In genomic region chr14:91067186-91067585, GRCh38 we compare ENCODE assay signal across 15 cellular contexts. TPM values are rescaled to one million over a fixed set of nuclear protein-coding genes. Genes with fewer than 3 reads are reported as not detected.
A peak's percentile ranks its signal among the peaks of the same experiment; 100 is the strongest.
DNase-seq lines count a peak whose midpoint lies in the region; ATAC-seq lines count a peak whose summit lies in the region.
"Had no signal": no experiment of that assay in that cellular context is flagged by ENCODE, and none has a peak within 500 bp of the region (broad histone marks: within the 10 kb centered on the region; RNA-seq: fewer than 3 reads in every experiment).

No MANE protein-coding gene starts in this region.

- peaks cover 13 to 14% of the 10 kb centered on the region in 2 donors for H3K36me3 Mint-ChIP-seq in activated naive CD4-positive, alpha-beta T cell treated with anti-CD3 and anti-CD28 coated beads, Interleukin-2, amount 50 U/mL, for 72 hours

- peak; percentile 2 for DNase-seq in NOMO-1 treated with dmso at 0.1 percent for 144 hours (lab: John Stamatoyannopoulos, UW; ENCODE audit: unreplicated experiment)
- DNase-seq in NOMO-1 (lab: John Stamatoyannopoulos, UW; ENCODE audit: unreplicated experiment in 2 of 2), result no peak
- peak; percentile 21 for DNase-seq in T-helper 22 cell (ENCODE audit: low read depth)
- DNase-seq in activated naive CD4-positive, alpha-beta T cell treated with anti-CD3 and anti-CD28 coated beads, Interleukin-2, amount 50 U/mL, for 72 hours (ENCODE audit: low spot score in 2 of 2), result no peak
- DNase-seq in stimulated activated CD4-positive, alpha-beta T cell treated with anti-CD3 and anti-CD28 coated beads, Interleukin-2, amount 100 ng/mL, for 4 hours (ENCODE audit: low read depth), result peak; percentile 41
- DNase-seq in NCI-H1930 (lab: John Stamatoyannopoulos, UW), result no peak
- no peak for DNase-seq in Ammon's horn (ENCODE audit: low spot score)
- DNase-seq in NCI-H2227 (lab: John Stamatoyannopoulos, UW; ENCODE audit: unreplicated experiment), result no peak
- DNase-seq: 8988T, mesenchymal stem cell, NCI-H82, occipital lobe, RPMI8226, testis had no signal

- H3K9me3 Mint-ChIP-seq in activated naive CD4-positive, alpha-beta T cell treated with anti-CD3 and anti-CD28 coated beads, Interleukin-2, amount 50 U/mL, for 72 hours, result peaks cover 19 to 25% of the 10 kb centered on the region in 2 donors
- H3K9me3 Mint-ChIP-seq: GM23338 had no signal

- peak; percentile 24 to 61 for ATAC-seq in activated naive CD4-positive, alpha-beta T cell treated with anti-CD3 and anti-CD28 coated beads, Interleukin-2, amount 50 U/mL, for 72 hours
- ATAC-seq: GM23338 had no signal

- H3K27ac Mint-ChIP-seq in activated naive CD4-positive, alpha-beta T cell treated with anti-CD3 and anti-CD28 coated beads, Interleukin-2, amount 50 U/mL, for 72 hours, result peak overlapping the region; percentile 72 to 86
- H3K27ac Mint-ChIP-seq: GM23338 had no signal

RNA-seq across cellular contexts. Expression of gene RPS6KA5, which starts 6.7 kb away (rescaled TPM):
- 10 to 100 TPM; 15.7 to 17.7 TPM for total RNA-seq in activated naive CD4-positive, alpha-beta T cell treated with anti-CD3 and anti-CD28 coated beads, Interleukin-2, amount 50 U/mL, for 72 hours

RNA-seq across cellular contexts. Expression of gene DGLUCY, which starts 46.7 kb away (rescaled TPM):
- 10 to 100 TPM; 50.1 to 85.6 TPM for total RNA-seq in activated naive CD4-positive, alpha-beta T cell treated with anti-CD3 and anti-CD28 coated beads, Interleukin-2, amount 50 U/mL, for 72 hours

Comparison
In these comparisons a context has a peak if more than half of its experiments do, and no peak if none do; other contexts are left out.
1. DNase-seq: peak in NOMO-1 treated with dmso at 0.1 percent for 144 hours (single experiment), T-helper 22 cell (single experiment) and stimulated activated CD4-positive, alpha-beta T cell treated with anti-CD3 and anti-CD28 coated beads, Interleukin-2, amount 100 ng/mL, for 4 hours (single experiment); none in NOMO-1 (0 of 2), activated naive CD4-positive, alpha-beta T cell treated with anti-CD3 and anti-CD28 coated beads, Interleukin-2, amount 50 U/mL, for 72 hours (0 of 2), NCI-H1930 (0 of 2), Ammon's horn (single experiment) and NCI-H2227 (single experiment).